Comparison of ENCODE assay signal across 8 cellular contexts in genomic region chr9:29212590-29213373, GRCh38.
DNase-seq lines count a peak whose midpoint lies in the region; ATAC-seq and TF ChIP-seq lines count a peak whose summit lies in the region.

No MANE protein-coding gene starts in this region.

- peak overlapping the region; percentile 92 to 94 (median 94) for H3K4me3 Mint-ChIP-seq in nephron

- no peaks in the 10 kb centered on the region for H3K36me3 ChIP-seq in duodenal mucosa (ENCODE audit: control insufficient read depth in 1 of 2, insufficient read depth in 2 of 2, low read length in 2 of 2)

- H3K9me3 Mint-ChIP-seq in nephron, result no peaks in the 10 kb centered on the region

- no peak overlapping the region for H3K27ac Mint-ChIP-seq in nephron

- H3K36me3 Mint-ChIP-seq in nephron (ENCODE audit: low read depth), result no peaks in the 10 kb centered on the region

- peaks cover 44 to 52% of the 10 kb centered on the region in 2 donors for H3K27me3 ChIP-seq in duodenal mucosa (ENCODE audit: control insufficient read depth in 1 of 2, insufficient read depth in 2 of 2, low read length in 2 of 2)

- no peak for TF ChIP-seq CTCF in nephron (IDR thresholded peaks at IDR 0.05; ENCODE audit: unreplicated experiment in 3 of 3)

- peak; percentile 56 for DNase-seq in NCI-H1092 treated with DMSO at 0.1 percent for 48 hours (lab: John Stamatoyannopoulos, UW)
- no peak for DNase-seq in NCI-H1092 (lab: John Stamatoyannopoulos, UW)
- peak; percentile 41 for DNase-seq in NCI-H2171 treated with DMSO at 0.1 percent for 48 hours (lab: John Stamatoyannopoulos, UW)
- no peak for DNase-seq in activated effector memory CD4-positive, alpha-beta T cell treated with Interleukin-2 at 50 U/mL for 16 hours

- H3K4me3 ChIP-seq in duodenal mucosa (ENCODE audit: low read depth in 1 of 2, low read length in 2 of 2), result peak overlapping the region; percentile 16 to 43

- peaks cover 51% of the 10 kb centered on the region for H3K27me3 Mint-ChIP-seq in nephron (ENCODE audit: low read depth)

- H3K9ac ChIP-seq in duodenal mucosa (ENCODE audit: low read depth in 1 of 2, low read length in 2 of 2), result no peak overlapping the region

- no peaks in the 10 kb centered on the region for H3K9me3 ChIP-seq in duodenal mucosa (ENCODE audit: control insufficient read depth in 1 of 2, low read length in 2 of 2)

- peaks cover 5 to 7% of the 10 kb centered on the region in 2 donors for H3K4me1 ChIP-seq in duodenal mucosa (ENCODE audit: control insufficient read depth in 1 of 2, insufficient read depth in 2 of 2, low read length in 2 of 2)

- H3K4me1 Mint-ChIP-seq in nephron, result peaks cover 20% of the 10 kb centered on the region

- no peak overlapping the region for H3K27ac ChIP-seq in duodenal mucosa (ENCODE audit: low read depth, low read length)

- ATAC-seq in GM19455 (IDR thresholded peaks at IDR 0.05; ENCODE audit: unreplicated experiment), result no peak
- no peak for ATAC-seq in GM21515 (IDR thresholded peaks at IDR 0.05; ENCODE audit: unreplicated experiment)

Comparison
In these comparisons a context has a peak if more than half of its experiments do, and no peak if none do; other contexts are left out.
1. DNase-seq: peak in NCI-H1092 treated with DMSO at 0.1 percent for 48 hours (single experiment) and NCI-H2171 treated with DMSO at 0.1 percent for 48 hours (single experiment); none in NCI-H1092 (single experiment) and activated effector memory CD4-positive, alpha-beta T cell treated with Interleukin-2 at 50 U/mL for 16 hours (single experiment).